In genomic region chr20:17611540-17612286, GRCh38 we compare ENCODE assay signal across 8 cellular contexts. TPM values are rescaled to one million over a fixed set of nuclear protein-coding genes. Genes with fewer than 3 reads are reported as not detected.
DNase-seq lines count a peak whose midpoint lies in the region; ATAC-seq, FAIRE-seq and TF ChIP-seq lines count a peak whose summit lies in the region.

No MANE protein-coding gene starts in this region.

- peak; percentile 56 for ATAC-seq in esophagus mucosa
- ATAC-seq in pancreas = peak; percentile 13 to 25 (median 17)
- ATAC-seq in omental fat pad (ENCODE audit: low FRiP score) = no peak
- no peak for ATAC-seq in HG02840 (IDR thresholded peaks at IDR 0.05; ENCODE audit: low FRiP score, unreplicated experiment)

- no peaks in the 10 kb centered on the region for H3K79me2 ChIP-seq in OCI-LY7 (ENCODE audit: insufficient read depth, low read depth, low read length)

- TF ChIP-seq CTCF in Calu3 (IDR thresholded peaks at IDR 0.05; ENCODE audit: unreplicated experiment) (no peak), OCI-LY7 (conservative IDR thresholded peaks at IDR 0.05; ENCODE audit: low read length) (0 out of 2 replicates have a peak, but pooled peaks have one; percentile 5), pancreas (IDR thresholded peaks at IDR 0.05) (peak in 1 of 4 donors; percentile 9), omental fat pad (IDR thresholded peaks at IDR 0.05) (no peak)

- H3K4me3 ChIP-seq in OCI-LY7 (ENCODE audit: low read depth, low read length, poor library complexity, severe bottlenecking) = no peak overlapping the region
- H3K4me3 ChIP-seq in pancreas = no peak overlapping the region

- H3K9me3 ChIP-seq in OCI-LY7 (ENCODE audit: low read length) = no peaks in the 10 kb centered on the region
- H3K9me3 ChIP-seq in pancreas = no peaks in the 10 kb centered on the region

- H3K4me2 ChIP-seq in OCI-LY7 (ENCODE audit: low read length) = no peak overlapping the region

- H3K4me1 ChIP-seq in OCI-LY7 (ENCODE audit: insufficient read depth, low read length, poor library complexity, severe bottlenecking) (no peaks in the 10 kb centered on the region), pancreas (peaks cover 23 to 46% (median 27%) of the 10 kb centered on the region in 3 donors)

- DNase-seq in Calu3 (peak; percentile 28), OCI-LY7 (ENCODE audit: low spot score) (peak; percentile 14), pancreas (peak in 5 of 6 donors; percentile 61 to 88 (median 70)), omental fat pad (ENCODE audit: low spot score) (no peak), SKM-1 treated with dmso at 0.1 percent for 144 hours (lab: John Stamatoyannopoulos, UW; ENCODE audit: unreplicated experiment) (no peak), retina (no peak)

- intact Hi-C loops in Calu3 (cut with micrococcal nuclease; ENCODE audit: unreplicated experiment) (loop anchor here (10.0 kb wide), 1 partner anchor 107 kb away; no protein-coding TSS in a partner anchor), OCI-LY7 (cut with micrococcal nuclease; ENCODE audit: unreplicated experiment) (no loop called here), pancreas (cut with DNase I) (loop anchor here in 1 of 3 donors (10.0 kb wide), 1 partner anchor 77 kb away; the partner anchor contains the start of gene BFSP1)

- no peaks in the 10 kb centered on the region for H4K20me1 ChIP-seq in OCI-LY7 (ENCODE audit: insufficient read depth, low read length)

- peaks cover 17% of the 10 kb centered on the region for H3K36me3 Mint-ChIP-seq in Calu3 (ENCODE audit: insufficient read depth, unreplicated experiment)

- CTCF ChIA-PET in Calu3 (lab: Charles Lee) = no interaction called here
- CTCF ChIA-PET in OCI-LY7 (lab: Charles Lee; ENCODE audit: unreplicated experiment) = no interaction called here

- WGBS in pancreas, 2 donors = 47 to 51% methylated on average over 26 of the region's 26 CpGs

- H3K27me3 Mint-ChIP-seq in Calu3 (ENCODE audit: unreplicated experiment) = no peaks in the 10 kb centered on the region

- no peaks in the 10 kb centered on the region for H3K4me1 Mint-ChIP-seq in Calu3 (ENCODE audit: low read depth, unreplicated experiment)

- no peak overlapping the region for H2AFZ ChIP-seq in OCI-LY7 (ENCODE audit: low read length)

- no peaks in the 10 kb centered on the region for H3K9me3 Mint-ChIP-seq in Calu3 (ENCODE audit: low read depth, unreplicated experiment)

- no peak for FAIRE-seq in pancreas (lab: Jason Lieb, UNC)

- no peak overlapping the region for H3K4me3 Mint-ChIP-seq in Calu3 (ENCODE audit: low read depth, unreplicated experiment)

- POLR2A ChIA-PET in OCI-LY7 (lab: Charles Lee) = no interaction called here

- no peaks in the 10 kb centered on the region for H3K27me3 ChIP-seq in pancreas

- H3K36me3 ChIP-seq in OCI-LY7 (ENCODE audit: insufficient read depth, low read length) = no peaks in the 10 kb centered on the region
- peaks cover 4 to 19% (median 18%) of the 10 kb centered on the region in 3 donors for H3K36me3 ChIP-seq in pancreas

- H3K27ac ChIP-seq in OCI-LY7 (ENCODE audit: low read depth, low read length, poor library complexity, severe bottlenecking) (no peak overlapping the region), pancreas (peak overlapping the region; percentile 55 to 62 (median 57))

- BruUV-seq in Calu3 (replicated peaks; lab: Mats Ljungman, UMichigan) (no TSS peak), OCI-LY7 (replicated peaks; lab: Mats Ljungman, UMichigan) (no TSS peak)

- no peaks in the 10 kb centered on the region for H3K9me2 ChIP-seq in OCI-LY7 (ENCODE audit: insufficient read depth, low read length)

- H3K27ac Mint-ChIP-seq in Calu3 (ENCODE audit: unreplicated experiment) = no peak overlapping the region

RNA-seq across cellular contexts. Expression of gene DSTN, which starts 41.8 kb away (rescaled TPM):
- 90.0 and 110 TPM in 2 replicates for total RNA-seq in Calu3 (2022)
- total RNA-seq in OCI-LY7 (2014; rRNA removed; shearing (Covaris generic)) = 25.5 and 28.0 TPM in 2 replicates
- total RNA-seq in OCI-LY7 (2022) = 58.1 and 61.2 TPM in 2 replicates
- total RNA-seq in esophagus mucosa = 222 TPM
- 100 to 1,000 TPM; 172 to 192 (median 182) TPM for total RNA-seq in pancreas
- 100 to 1,000 TPM; 138 to 242 TPM for polyA plus RNA-seq in pancreas
- 100 to 1,000 TPM; 147 to 228 (median 170) TPM for total RNA-seq in omental fat pad

Comparison
In these comparisons a context has a peak if more than half of its experiments do, and no peak if none do; other contexts are left out.
1. DNase-seq: peak in Calu3 (single experiment), OCI-LY7 (single experiment) and pancreas (5 of 6); none in omental fat pad (single experiment), SKM-1 treated with dmso at 0.1 percent for 144 hours (single experiment) and retina (single experiment).
2. ATAC-seq: peak in esophagus mucosa (single experiment) and pancreas (4 of 4); none in omental fat pad (single experiment) and HG02840 (single experiment).